Comparison of ENCODE assay signal across 11 cellular contexts in genomic region chr22:31148516-31148915, GRCh38. TPM values are rescaled to one million over a fixed set of nuclear protein-coding genes. Genes with fewer than 3 reads are reported as not detected.
A peak's percentile ranks its signal among the peaks of the same experiment; 100 is the strongest.
DNase-seq lines count a peak whose midpoint lies in the region; ATAC-seq and TF ChIP-seq lines count a peak whose summit lies in the region.
"Had no signal": no experiment of that assay in that cellular context is flagged by ENCODE, and none has a peak within 500 bp of the region (broad histone marks: within the 10 kb centered on the region; RNA-seq: fewer than 3 reads in every experiment).

No MANE protein-coding gene starts in this region.

- H3K4me1 Mint-ChIP-seq in stimulated activated naive B cell treated with anti-CD40 and anti-IgM and Interleukin-4, amounts not matched to agents 10 μg/mL and 1 μg/mL and 100 μg/mL, for 72 hours: peaks cover 0 to 1% of the 10 kb centered on the region in 2 donors

- POLR2A ChIA-PET in GM10248 (lab: Yijun Ruan, JAX): no interaction called here

- H3K27me3 Mint-ChIP-seq in stimulated activated naive B cell treated with anti-CD40 and anti-IgM and Interleukin-4, amounts not matched to agents 10 μg/mL and 1 μg/mL and 100 μg/mL, for 72 hours: peaks cover 6 to 23% of the 10 kb centered on the region in 2 donors

- H3K9me3 Mint-ChIP-seq in stimulated activated naive B cell treated with anti-CD40 and anti-IgM and Interleukin-4, amounts not matched to agents 10 μg/mL and 1 μg/mL and 100 μg/mL, for 72 hours: peaks cover 0 to 7% of the 10 kb centered on the region in 2 donors

- ATAC-seq in upper lobe of right lung (no peak), GM21390 (IDR thresholded peaks at IDR 0.05; ENCODE audit: unreplicated experiment) (no peak), HG03280 (IDR thresholded peaks at IDR 0.05; ENCODE audit: unreplicated experiment) (no peak)
- ATAC-seq in stimulated activated naive B cell treated with anti-CD40 and anti-IgM and Interleukin-4, amounts not matched to agents 10 μg/mL and 1 μg/mL and 100 μg/mL, for 72 hours (replicated peaks): no peak

- H3K4me2 ChIP-seq in osteoblast (ENCODE audit: insufficient read depth, low read length): no peak overlapping the region

- H3K27me3 ChIP-seq in osteoblast (ENCODE audit: insufficient read depth, low read length): no peaks in the 10 kb centered on the region
- H3K27me3 ChIP-seq in upper lobe of right lung: no peaks in the 10 kb centered on the region
- H3K27me3 ChIP-seq: colonic mucosa had no signal

- H2AFZ ChIP-seq in osteoblast (ENCODE audit: low read length): peak overlapping the region; percentile 90

- no peaks in the 10 kb centered on the region for H4K20me1 ChIP-seq in osteoblast (ENCODE audit: insufficient read depth, low read length)

- H3K9me3 ChIP-seq in osteoblast (ENCODE audit: low read depth, low read length) (no peaks in the 10 kb centered on the region), upper lobe of right lung (no peaks in the 10 kb centered on the region)
- H3K9me3 ChIP-seq: colonic mucosa had no signal

- H3K4me3 Mint-ChIP-seq in stimulated activated naive B cell treated with anti-CD40 and anti-IgM and Interleukin-4, amounts not matched to agents 10 μg/mL and 1 μg/mL and 100 μg/mL, for 72 hours: no peak overlapping the region

- no peak for TF ChIP-seq CTCF in VCaP (conservative IDR thresholded peaks at IDR 0.05)
- TF ChIP-seq CTCF in osteoblast (IDR thresholded peaks at IDR 0.05; ENCODE audit: extremely low read depth, low read depth, low read length): no peak
- no peak for TF ChIP-seq CTCF in upper lobe of right lung (IDR thresholded peaks at IDR 0.05)
- no peak for TF ChIP-seq CTCF in GM10248 (IDR thresholded peaks at IDR 0.05; ENCODE audit: control extremely low read depth, extremely low read depth, low read depth, missing control alignments)

- no peak overlapping the region for H3K4me3 ChIP-seq in osteoblast (ENCODE audit: insufficient read depth, low read length)
- no peak overlapping the region for H3K4me3 ChIP-seq in upper lobe of right lung
- H3K4me3 ChIP-seq: colonic mucosa had no signal

- peak; percentile 16 for DNase-seq in fibroblast of peridontal ligament (ENCODE audit: extremely low read depth)
- DNase-seq in osteoblast (ENCODE audit: insufficient read length, low spot score, missing footprints): peak; percentile 74
- DNase-seq in upper lobe of right lung: peak; percentile 29
- no peak for DNase-seq in stimulated activated naive B cell treated with anti-CD40 and anti-IgM and Interleukin-4, amounts not matched to agents 10 μg/mL and 1 μg/mL and 100 μg/mL, for 72 hours
- DNase-seq in GM10248 (ENCODE audit: extremely low spot score): no peak
- DNase-seq: activated gamma-delta T cell treated with Interleukin-2 at 50 U/mL for 16 hours, NCI-H1048 had no signal

- intact Hi-C loops in upper lobe of right lung (cut with DNase I): no loop called here

- H3K4me1 ChIP-seq in osteoblast (ENCODE audit: insufficient read depth, low read length) (peaks cover 5% of the 10 kb centered on the region), upper lobe of right lung (peaks cover 4% of the 10 kb centered on the region)
- H3K4me1 ChIP-seq: colonic mucosa had no signal

- H3K27ac Mint-ChIP-seq in stimulated activated naive B cell treated with anti-CD40 and anti-IgM and Interleukin-4, amounts not matched to agents 10 μg/mL and 1 μg/mL and 100 μg/mL, for 72 hours: no peak overlapping the region

- CTCF ChIA-PET in GM10248 (lab: Yijun Ruan, JAX): interaction anchor here (0.7 to 1.5 kb wide), 8 partner anchors 8 to 385 kb away, joined by 3 to 5 read pairs (median 3); partner anchors contain the start of genes PLA2G3 and SMTN

- no peaks in the 10 kb centered on the region for H3K79me2 ChIP-seq in osteoblast (ENCODE audit: insufficient read depth, low read length)

- peak overlapping the region; percentile 57 for H3K27ac ChIP-seq in VCaP
- H3K27ac ChIP-seq in osteoblast (ENCODE audit: low read depth, low read length): no peak overlapping the region
- H3K27ac ChIP-seq in upper lobe of right lung: no peak overlapping the region
- H3K27ac ChIP-seq: colonic mucosa had no signal

- no peaks in the 10 kb centered on the region for H3K36me3 ChIP-seq in osteoblast (ENCODE audit: insufficient read depth, low read length)
- no peaks in the 10 kb centered on the region for H3K36me3 ChIP-seq in upper lobe of right lung
- H3K36me3 ChIP-seq: colonic mucosa had no signal

- peaks cover 0 to 3% of the 10 kb centered on the region in 2 donors for H3K36me3 Mint-ChIP-seq in stimulated activated naive B cell treated with anti-CD40 and anti-IgM and Interleukin-4, amounts not matched to agents 10 μg/mL and 1 μg/mL and 100 μg/mL, for 72 hours

RNA-seq across cellular contexts. Expression of gene PLA2G3, which starts 8.2 kb away (rescaled TPM):
- total RNA-seq in osteoblast (0.29 and 0.36 TPM in 2 replicates), upper lobe of right lung (6.9 TPM)

RNA-seq across cellular contexts. Expression of gene RNF185, which starts 11.5 kb away (rescaled TPM):
- total RNA-seq in osteoblast (48.0 and 51.8 TPM in 2 replicates), upper lobe of right lung (37.9 TPM)

RNA-seq across cellular contexts. Expression of gene INPP5J, which starts 25.8 kb away (rescaled TPM):
- under 0.01 and 0.36 TPM in 2 replicates for total RNA-seq in osteoblast
- total RNA-seq in upper lobe of right lung: 4.5 TPM

RNA-seq across cellular contexts. Expression of gene SELENOM, which starts 41.1 kb away (rescaled TPM):
- total RNA-seq in osteoblast (140 and 157 TPM in 2 replicates), upper lobe of right lung (89.0 TPM)

Comparison
In these comparisons a context has a peak if more than half of its experiments do, and no peak if none do; other contexts are left out.
1. DNase-seq: peak in fibroblast of peridontal ligament (single experiment), osteoblast (single experiment) and upper lobe of right lung (single experiment); none in stimulated activated naive B cell treated with anti-CD40 and anti-IgM and Interleukin-4, amounts not matched to agents 10 μg/mL and 1 μg/mL and 100 μg/mL, for 72 hours (single experiment) and GM10248 (single experiment).